1 cellular context compared by ENCODE assay signal in genomic region chr13:51770681-51771417, GRCh38.
TF ChIP-seq lines count a peak whose summit lies in the region.

No MANE protein-coding gene starts in this region.

TF ChIP-seq in GM12878, 131 proteins besides CTCF, POLR2A, EP300 and RAD21:
- TF ChIP-seq MLLT1 (IDR thresholded peaks at IDR 0.05) (no peak), TBL1XR1 (IDR thresholded peaks at IDR 0.05; ENCODE audit: low read depth, low read length) (no peak), USF1 (IDR thresholded peaks at IDR 0.05; ENCODE audit: borderline replicate concordance, extremely low read length, insufficient read depth, low read depth, low read length) (no peak), CBFB (IDR thresholded peaks at IDR 0.05; ENCODE audit: low read depth) (no peak), SPI1 (IDR thresholded peaks at IDR 0.05; ENCODE audit: borderline replicate concordance, insufficient read depth, low read depth, low read length) (peak; percentile 38; the same call in 1 of the 2 replicates), MEF2B (IDR thresholded peaks at IDR 0.05; ENCODE audit: partially characterized antibody, poor library complexity, severe bottlenecking) (no peak), CHD1 (IDR thresholded peaks at IDR 0.05; ENCODE audit: low read depth, low read length) (no peak), ZNF592 (IDR thresholded peaks at IDR 0.05) (no peak), RAD51 (IDR thresholded peaks at IDR 0.05) (no peak), CREM (IDR thresholded peaks at IDR 0.05; ENCODE audit: low read depth) (no peak), SMAD1 (IDR thresholded peaks at IDR 0.05; ENCODE audit: low read depth, partially characterized antibody) (no peak), SUPT20H (IDR thresholded peaks at IDR 0.05; ENCODE audit: borderline replicate concordance, control insufficient read depth, low read depth, low read length) (no peak), SMAD5 (IDR thresholded peaks at IDR 0.05; ENCODE audit: low read depth) (no peak), SREBF1 (IDR thresholded peaks at IDR 0.05; ENCODE audit: low read length) (no peak), ZBTB33 (IDR thresholded peaks at IDR 0.05) (peak; percentile 94), ZNF687 (IDR thresholded peaks at IDR 0.05) (no peak)
